In genomic region chr6:57974653-57975052, GRCh38 we compare ENCODE assay signal across 8 cellular contexts.
"Had no signal": no experiment of that assay in that cellular context is flagged by ENCODE, and none has a peak within 500 bp of the region (broad histone marks: within the 10 kb centered on the region; RNA-seq: fewer than 3 reads in every experiment).

No MANE protein-coding gene starts in this region.

- FAIRE-seq: G401.6, GM12878, GM12891, GM12892, GM18507, GM19239 had no signal

- DNase-seq: GDM1, GF-D8 had no signal

- H3K4me3 ChIP-seq: GM12878 had no signal

- ATAC-seq: GM12878 had no signal
